8 cellular contexts compared by ENCODE assay signal in genomic region chr1:226940806-226941067, GRCh38. TPM values are rescaled to one million over a fixed set of nuclear protein-coding genes. Genes with fewer than 3 reads are reported as not detected.
DNase-seq lines count a peak whose midpoint lies in the region; ATAC-seq, FAIRE-seq and TF ChIP-seq lines count a peak whose summit lies in the region.

No MANE protein-coding gene starts in this region.

- no peaks in the 10 kb centered on the region for H3K36me3 ChIP-seq in NT2/D1 (ENCODE audit: insufficient read depth, insufficient read length, low read length)
- no peaks in the 10 kb centered on the region for H3K36me3 ChIP-seq in H1 (ENCODE audit: control insufficient read depth in 2 of 4, insufficient read depth in 4 of 4, low read length in 3 of 4)
- no peaks in the 10 kb centered on the region for H3K36me3 ChIP-seq in neural progenitor cell

- H3K9ac ChIP-seq in NT2/D1 (ENCODE audit: insufficient read length, low read depth) = peak overlapping the region; percentile 89
- peak overlapping the region in 2 of 4 experiments; percentile 19 to 64; a peak in 4 of 7 replicates for H3K9ac ChIP-seq in H1 (replicated peaks in 1 of 4; ENCODE audit: extremely low read depth in 1 of 4, low read depth in 3 of 4, low read length in 3 of 4)
- no peak overlapping the region for H3K9ac ChIP-seq in neural progenitor cell

- no peak overlapping the region for H2BK5ac ChIP-seq in H1 (ENCODE audit: low read depth, low read length)

- H4K91ac ChIP-seq in H1 (replicated peaks; ENCODE audit: insufficient read length, low read length) = no peak overlapping the region

- no peak overlapping the region for H2BK15ac ChIP-seq in H1 (ENCODE audit: low read length)

- H3K27ac ChIP-seq in C4-2B (peak overlapping the region; percentile 98), H1 (ENCODE audit: low read depth, low read length) (no peak overlapping the region), neural progenitor cell (no peak overlapping the region)

- no peak for TF ChIP-seq EP300 in H1 (IDR thresholded peaks at IDR 0.05; ENCODE audit: borderline replicate concordance in 1 of 2, low read depth in 2 of 2, low read length in 2 of 2)

- H3K18ac ChIP-seq in H1 (ENCODE audit: extremely low read depth, low read length) = no peak overlapping the region

- no peak overlapping the region for H3K4ac ChIP-seq in H1 (replicated peaks; ENCODE audit: insufficient read length, low read depth, low read length)

- peaks cover 3% of the 10 kb centered on the region for H3K27me3 Mint-ChIP-seq in neural progenitor cell (ENCODE audit: insufficient read depth, low read depth)

- POLR2A ChIA-PET in H1 (lab: Charles Lee; ENCODE audit: partially characterized antibody) = interaction anchor here (1.1 to 3.6 kb wide), 4 partner anchors 10 to 53 kb away, joined by 3 to 18 read pairs (median 4); no protein-coding TSS in a partner anchor

- no peak overlapping the region for H2AFZ ChIP-seq in H1 (ENCODE audit: low read length)
- no peak overlapping the region for H2AFZ ChIP-seq in neural progenitor cell (replicated peaks)

- H3K27me3 ChIP-seq in NT2/D1 (ENCODE audit: insufficient read depth, insufficient read length) (peaks cover 12% of the 10 kb centered on the region), H1 (replicated peaks in 1 of 4; ENCODE audit: control insufficient read depth in 3 of 4, extremely low read depth in 1 of 4, insufficient read depth in 3 of 4, low read length in 3 of 4) (peaks cover 0 to 2% (median 0%) of the 10 kb centered on the region in 4 experiments; a peak in 3 of 7 replicates), neural progenitor cell (peaks cover 7% of the 10 kb centered on the region)

- DNase-seq in NT2/D1 (ENCODE audit: low read depth, low spot score) (no peak), H1 (ENCODE audit: low read depth in 1 of 2, low spot score in 2 of 2) (no peak), neural progenitor cell (ENCODE audit: low spot score) (no peak), GM19238 (ENCODE audit: insufficient read length, low spot score) (no peak), SW 1271 (lab: John Stamatoyannopoulos, UW) (no peak), hypothalamus (lab: John Stamatoyannopoulos, UW) (no peak)

- H3K79me1 ChIP-seq in H1 (ENCODE audit: low read depth, low read length) = peaks cover 10% of the 10 kb centered on the region

- H3K4me1 Mint-ChIP-seq in neural progenitor cell = peaks cover 43% of the 10 kb centered on the region

- no peak overlapping the region for H3K14ac ChIP-seq in H1 (ENCODE audit: insufficient read length)

- no peak for TF ChIP-seq RAD21 in H1 (IDR thresholded peaks at IDR 0.05 in 1 of 2, conservative IDR thresholded peaks at IDR 0.05 in 1 of 2; ENCODE audit: low read depth in 2 of 2, low read length in 2 of 2)

- no peak for TF ChIP-seq CTCF in C4-2B (conservative IDR thresholded peaks at IDR 0.05)
- no peak for TF ChIP-seq CTCF in H1 (IDR thresholded peaks at IDR 0.05; ENCODE audit: control extremely low read depth in 1 of 3, insufficient read depth in 1 of 3, low read depth in 1 of 3, low read length in 3 of 3)
- TF ChIP-seq CTCF in neural progenitor cell (IDR thresholded peaks at IDR 0.05) = no peak

- H3K23ac ChIP-seq in H1 (ENCODE audit: insufficient read length) = no peak overlapping the region

- CTCF ChIA-PET in H1 (lab: Charles Lee; ENCODE audit: partially characterized antibody) = interaction anchor here (0.8 to 1.1 kb wide), 2 partner anchors 8 to 11 kb away, joined by 3 to 4 read pairs; no protein-coding TSS in a partner anchor

- H4K5ac ChIP-seq in H1 (ENCODE audit: insufficient read length, low read depth, low read length) = no peak overlapping the region

- peak overlapping the region; percentile 68 to 94 for H3K4me2 ChIP-seq in H1 (ENCODE audit: insufficient read depth in 1 of 2, low read depth in 2 of 2, low read length in 2 of 2)
- peak overlapping the region; percentile 78 for H3K4me2 ChIP-seq in neural progenitor cell

- no peak overlapping the region for H2BK120ac ChIP-seq in H1 (replicated peaks; ENCODE audit: low read depth, low read length)

- H3K9me3 ChIP-seq in NT2/D1 (ENCODE audit: insufficient read depth, low read length) (no peaks in the 10 kb centered on the region), H1 (ENCODE audit: insufficient read depth in 2 of 2, low read depth in 1 of 2, low read length in 1 of 2) (no peaks in the 10 kb centered on the region), neural progenitor cell (ENCODE audit: low read depth) (no peaks in the 10 kb centered on the region)

- H3K4me1 ChIP-seq in NT2/D1 (ENCODE audit: insufficient read depth, insufficient read length) = peaks cover 14% of the 10 kb centered on the region
- peaks cover 2 to 11% (median 5%) of the 10 kb centered on the region in 4 experiments for H3K4me1 ChIP-seq in H1 (replicated peaks in 1 of 4; ENCODE audit: control insufficient read depth in 3 of 4, insufficient read depth in 4 of 4, low read length in 3 of 4)
- H3K4me1 ChIP-seq in neural progenitor cell = peaks cover 19% of the 10 kb centered on the region

- ATAC-seq in HG03565 (IDR thresholded peaks at IDR 0.05; ENCODE audit: unreplicated experiment) = no peak

- peak overlapping the region; percentile 88 for H3K4me3 Mint-ChIP-seq in neural progenitor cell

- H2BK20ac ChIP-seq in H1 (ENCODE audit: low read length) = no peak overlapping the region

- H3K56ac ChIP-seq in H1 (replicated peaks; ENCODE audit: insufficient read length, low read depth, low read length) = no peak overlapping the region

- H3K79me2 ChIP-seq in H1 (ENCODE audit: control insufficient read depth in 1 of 2, insufficient read depth in 2 of 2, low read length in 2 of 2) = peaks cover 0 to 46% of the 10 kb centered on the region in 2 experiments; a peak in 2 of 4 replicates
- peaks cover 21% of the 10 kb centered on the region for H3K79me2 ChIP-seq in neural progenitor cell (ENCODE audit: low read depth)

- WGBS in H1 (ENCODE audit: extremely low coverage in 1 of 2, insufficient coverage in 1 of 2, insufficient read length in 1 of 2, insufficient replicate concordance in 2 of 2, low coverage in 1 of 2, low lambda C conversion rate in 2 of 2, missing lambda C conversion rate in 1 of 2), 2 experiments = 54% methylated on average over 6 of the region's 6 CpGs; no CpG with 5 or more reads in 1 of the 2 experiments

- H4K20me1 ChIP-seq in H1 (replicated peaks in 1 of 2; ENCODE audit: control insufficient read depth in 1 of 2, insufficient read depth in 2 of 2, low read length in 2 of 2) = peaks cover 1 to 3% of the 10 kb centered on the region in 2 experiments
- no peaks in the 10 kb centered on the region for H4K20me1 ChIP-seq in neural progenitor cell (ENCODE audit: low read depth)

- no peak overlapping the region; the same call in none of the 2 replicates for H4K8ac ChIP-seq in H1 (ENCODE audit: extremely low read depth, insufficient read depth, low read length)

- no peaks in the 10 kb centered on the region for H3K36me3 Mint-ChIP-seq in neural progenitor cell

- peaks cover 10% of the 10 kb centered on the region for H3F3A ChIP-seq in neural progenitor cell (ENCODE audit: low read depth)

- peaks cover 9% of the 10 kb centered on the region for H3K23me2 ChIP-seq in H1 (ENCODE audit: low read depth, low read length)

- H2AK5ac ChIP-seq in H1 (ENCODE audit: low read depth, low read length) = no peak overlapping the region

- H3K4me3 ChIP-seq in NT2/D1 (ENCODE audit: insufficient read length, low read depth) = peak overlapping the region; percentile 87
- H3K4me3 ChIP-seq in H1 (ENCODE audit: extremely low read depth in 1 of 4, insufficient read depth in 2 of 4, low read depth in 3 of 4, low read length in 4 of 4) = peak overlapping the region; percentile 43 to 75 (median 60)
- peak overlapping the region; percentile 47 for H3K4me3 ChIP-seq in neural progenitor cell

- FAIRE-seq in H1 (lab: Jason Lieb, UNC) = no peak

- H2BK12ac ChIP-seq in H1 (ENCODE audit: low read depth, low read length) = no peak overlapping the region; the same call in 1 of the 2 replicates

- H3K27ac Mint-ChIP-seq in neural progenitor cell = no peak overlapping the region

- peaks cover 2% of the 10 kb centered on the region for H3K9me3 Mint-ChIP-seq in neural progenitor cell

- no peak for TF ChIP-seq POLR2A in H1 (IDR thresholded peaks at IDR 0.05; ENCODE audit: control extremely low read depth in 1 of 2, low read depth in 2 of 2, low read length in 2 of 2)

TF ChIP-seq in H1, 55 proteins besides CTCF, POLR2A, EP300 and RAD21 (continues in another document):
- no peak for TF ChIP-seq POU5F1 (IDR thresholded peaks at IDR 0.05; ENCODE audit: low read depth, low read length)
- no peak for TF ChIP-seq TAF7 (optimal IDR thresholded peaks at IDR 0.05; ENCODE audit: borderline replicate concordance, low read depth, low read length)
- no peak for TF ChIP-seq SP2 (IDR thresholded peaks at IDR 0.05; ENCODE audit: low read length)
- TF ChIP-seq CBX8 (IDR thresholded peaks at IDR 0.05; ENCODE audit: borderline replicate concordance, low read depth, low read length) = no peak
- no peak for TF ChIP-seq EZH2 (IDR thresholded peaks at IDR 0.05; ENCODE audit: low read depth, low read length, severe bottlenecking)

RNA-seq across cellular contexts. Expression of gene COQ8A, which starts 0.6 kb away (rescaled TPM):
- 38.9 and 39.0 TPM in 2 replicates for total RNA-seq in H1 (2021; fragmentation: NEBNext Ultra II Directional; extraction: Animal tissue kit (Norgen Biotek cat#: 25700))
- polyA plus RNA-seq in H1 (2011; rRNA removed) = 28.5 and 40.2 TPM in 2 replicates
- polyA plus RNA-seq in H1 (2011; cell fraction: cytosol; rRNA removed) = 38.6 TPM
- 61.2 TPM for polyA plus RNA-seq in H1 (2011; cell fraction: nucleus; rRNA removed)
- polyA plus RNA-seq in H1 (2012, experiment 1 of 2) = 27.1 to 32.5 TPM (median 31.3 TPM) in 4 replicates
- 35.2 TPM for polyA plus RNA-seq in H1 (2012, experiment 2 of 2)
- 17.0 TPM for polyA plus RNA-seq in H1 (2013, experiment 1 of 2)
- 17.1 TPM for polyA plus RNA-seq in H1 (2013, experiment 2 of 2)
- polyA minus RNA-seq in H1 (2011; rRNA and poly(A)+ RNA removed) = 19.0 and 25.9 TPM in 2 replicates
- 16.7 TPM for polyA minus RNA-seq in H1 (2011; cell fraction: cytosol; rRNA and poly(A)+ RNA removed)
- polyA minus RNA-seq in H1 (2011; cell fraction: nucleus; rRNA and poly(A)+ RNA removed) = 16.0 TPM
- total RNA-seq in neural progenitor cell (ENCODE audit: low replicate concordance) = 13.8 and 18.8 TPM in 2 replicates
